ENCODE assay signal across 8 cellular contexts in genomic region chr6:144006731-144007454, GRCh38. TPM values are rescaled to one million over a fixed set of nuclear protein-coding genes. Genes with fewer than 3 reads are reported as not detected.
DNase-seq lines count a peak whose midpoint lies in the region; ATAC-seq, FAIRE-seq and TF ChIP-seq lines count a peak whose summit lies in the region.

No MANE protein-coding gene starts in this region.

- POLR2A ChIA-PET in Panc1 (lab: Charles Lee): no interaction called here

- no peaks in the 10 kb centered on the region; the same call in none of the 2 replicates for H3K36me3 ChIP-seq in Panc1 (ENCODE audit: control insufficient read depth, insufficient read depth, low read length)

- peak overlapping the region; percentile 80 for H3K4me3 Mint-ChIP-seq in natural killer cell

- no peak overlapping the region for H3K27ac Mint-ChIP-seq in natural killer cell

- H3K27me3 ChIP-seq in Panc1 (ENCODE audit: control insufficient read depth, insufficient read depth, low read length): peaks cover 6% of the 10 kb centered on the region; the same call in 1 of the 2 replicates

- H3K4me3 ChIP-seq in GM08714 (ENCODE audit: low read length): peak overlapping the region; percentile 89
- peak overlapping the region; percentile 56 for H3K4me3 ChIP-seq in Panc1 (ENCODE audit: low read depth in 2 of 2, low read length in 2 of 2)

- intact Hi-C loops in Panc1 (cut with micrococcal nuclease; ENCODE audit: unreplicated experiment): no loop called here
- intact Hi-C loops in natural killer cell (cut with micrococcal nuclease): no loop called here

- H3K27me3 Mint-ChIP-seq in natural killer cell (ENCODE audit: low read depth in 2 of 2): peaks cover 16 to 17% of the 10 kb centered on the region in 2 donors

- peaks cover 0 to 4% of the 10 kb centered on the region in 2 donors for H3K4me1 Mint-ChIP-seq in natural killer cell

- CTCF ChIA-PET in Panc1 (lab: Charles Lee): interaction anchor here (0.6 kb wide), 2 partner anchors 84 to 436 kb away, joined by 3 to 6 read pairs; no protein-coding TSS in a partner anchor

- H3K4me1 ChIP-seq in Panc1 (ENCODE audit: control insufficient read depth, insufficient read depth, low read length): 0 out of 2 replicates have a peak, but pooled peaks cover 2% of the 10 kb centered on the region

- no peaks in the 10 kb centered on the region for H3K9me3 Mint-ChIP-seq in natural killer cell

- no TSS peak for BruUV-seq in Panc1 (replicated peaks; lab: Mats Ljungman, UMichigan)

- H3K9me3 ChIP-seq in Panc1 (ENCODE audit: control insufficient read depth, insufficient read depth, low read depth, low read length): peaks cover 7% of the 10 kb centered on the region; the same call in 1 of the 2 replicates

- no peaks in the 10 kb centered on the region for H3K36me3 Mint-ChIP-seq in natural killer cell

- ATAC-seq in Panc1 (no peak), natural killer cell (no peak), HG03159 (IDR thresholded peaks at IDR 0.05; ENCODE audit: unreplicated experiment) (no peak)

- TF ChIP-seq CTCF in Panc1 (IDR thresholded peaks at IDR 0.05): no peak
- TF ChIP-seq CTCF in natural killer cell (IDR thresholded peaks at IDR 0.05): no peak

- peak overlapping the region; percentile 54 for H3K27ac ChIP-seq in Panc1 (ENCODE audit: low read length)

- in situ Hi-C loops in Panc1 (cut with HindIII; ENCODE audit: low pct_unique_long_range_greater_than_20kb, low sequenced_read_pairs): no loop called here

- DNase-seq in Panc1 (ENCODE audit: low read depth, low spot score) (no peak), natural killer cell (no peak), T-helper 9 cell (no peak), NCI-H2081 (lab: John Stamatoyannopoulos, UW) (no peak)
- no peak for DNase-seq in effector CD4-positive, alpha-beta T cell

- peak; percentile 48 for FAIRE-seq in endometrium (lab: Jason Lieb, UNC)

RNA-seq across cellular contexts. Expression of gene PLAGL1, which starts 1.2 kb away (rescaled TPM):
- total RNA-seq in Panc1 (2021; ENCODE audit: unreplicated experiment): 24.3 TPM
- 12.9 TPM for polyA plus RNA-seq in Panc1 (2012; ENCODE audit: insufficient read length)
- total RNA-seq in natural killer cell: 10 to 100 TPM in 1 of 3 donors, 1 to 10 TPM in 2; 4.9 to 12.2 (median 6.8) TPM
